Comparison of ENCODE assay signal across 27 cellular contexts in the genomic region with DNA sequence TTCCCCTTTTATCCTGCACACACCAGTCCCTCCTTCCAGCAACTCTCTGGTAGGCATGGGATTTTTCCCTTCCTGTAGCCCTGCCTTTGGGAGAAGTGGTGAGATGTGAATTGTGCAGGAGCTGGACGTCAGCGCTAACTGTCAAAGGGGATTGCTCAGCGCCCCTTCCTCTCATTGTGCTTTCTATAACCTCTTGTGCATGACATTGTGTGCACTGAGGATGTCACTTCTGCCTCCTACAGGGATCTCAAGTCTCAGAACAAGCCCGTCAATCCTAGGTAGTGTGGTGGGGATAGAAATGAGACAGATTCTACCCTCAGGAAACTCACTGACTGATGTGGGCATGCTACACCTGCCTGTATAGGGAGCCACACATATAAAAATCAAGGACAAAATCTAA. TPM values are rescaled to one million over a fixed set of nuclear protein-coding genes. Genes with fewer than 3 reads are reported as not detected.
"Had no signal": no experiment of that assay in that cellular context is flagged by ENCODE, and none has a peak within 500 bp of the region (broad histone marks: within the 10 kb centered on the region; RNA-seq: fewer than 3 reads in every experiment).

No MANE protein-coding gene starts in this region.

- H3K4me3 Mint-ChIP-seq: activated CD4-positive, alpha-beta memory T cell treated with anti-CD3 and anti-CD28 coated beads, Interleukin-2, amount 10 ng/mL, durations not matched to agents 7 days and 5 days; activated naive CD4-positive, alpha-beta T cell treated with anti-CD3 and anti-CD28 coated beads for 36 hours; activated naive CD8-positive, alpha-beta T cell; activated T-helper 17 cell treated with anti-CD3 and anti-CD28 coated beads, Interleukin-2, amount 50 U/mL, for 72 hours; T-helper 17 cell had no signal

- H3K36me3 Mint-ChIP-seq: activated naive CD8-positive, alpha-beta T cell had no signal

- ATAC-seq: activated T-helper 17 cell treated with anti-CD3 and anti-CD28 coated beads, Interleukin-2, amount 50 U/mL, for 72 hours; PC-3; T-helper 17 cell had no signal

- H3K9me3 Mint-ChIP-seq: activated CD4-positive, alpha-beta memory T cell treated with anti-CD3 and anti-CD28 coated beads, Interleukin-2, amount 10 ng/mL, durations not matched to agents 7 days and 5 days; activated naive CD4-positive, alpha-beta T cell treated with anti-CD3 and anti-CD28 coated beads for 36 hours; activated T-helper 17 cell treated with anti-CD3 and anti-CD28 coated beads, Interleukin-2, amount 50 U/mL, for 72 hours had no signal

- H3K4me1 Mint-ChIP-seq: activated T-helper 17 cell treated with anti-CD3 and anti-CD28 coated beads, Interleukin-2, amount 50 U/mL, for 72 hours had no signal

- FAIRE-seq: colon, RCC 7860 had no signal

- DNase-seq: activated CD4-positive, alpha-beta memory T cell treated with anti-CD3 and anti-CD28 coated beads, Interleukin-2, amount 10 ng/mL, durations not matched to agents 7 days and 5 days; activated CD4-positive, alpha-beta T cell treated with anti-CD3 and anti-CD28 coated beads, Interleukin-2, amount 50 U/mL, for 1 hour; activated CD4-positive, CD25-positive, alpha-beta regulatory T cell; activated gamma-delta T cell; activated naive CD4-positive, alpha-beta T cell treated with anti-CD3 and anti-CD28 coated beads for 36 hours; activated T-cell treated with anti-CD3 and anti-CD28 coated beads for 4 hours; activated T-cell treated with anti-CD3 and anti-CD28 coated beads, Interleukin-2, amount 50 U/mL, for 48 hours; cerebellar nuclear complex; Karpas-422; NCI-H1105 treated with DMSO at 0.1 percent for 48 hours; NCI-H1436 treated with DMSO at 0.1 percent for 48 hours; NCI-H187 treated with DMSO at 0.1 percent for 48 hours; NCI-H2081 treated with DMSO at 0.1 percent for 48 hours; NCI-H345; NCI-H510A; NCI-H526 treated with DMSO at 0.1 percent for 48 hours; NCI-H82; NK-92 treated with Interleukin-12 subunit alpha and Interleukin-12 subunit beta, amount 100 ng/mL, for 24 hours; PC-3; SIG-M5; T-helper 17 cell; T-helper 9 cell had no signal

- H3K27ac Mint-ChIP-seq: activated CD4-positive, alpha-beta memory T cell treated with anti-CD3 and anti-CD28 coated beads, Interleukin-2, amount 10 ng/mL, durations not matched to agents 7 days and 5 days; activated naive CD4-positive, alpha-beta T cell treated with anti-CD3 and anti-CD28 coated beads for 36 hours; activated naive CD8-positive, alpha-beta T cell; activated T-helper 17 cell treated with anti-CD3 and anti-CD28 coated beads, Interleukin-2, amount 50 U/mL, for 72 hours; T-helper 17 cell had no signal

RNA-seq across cellular contexts. Expression of a gene that starts 8.7 kb away (rescaled TPM):
- total RNA-seq: activated CD4-positive, alpha-beta memory T cell treated with anti-CD3 and anti-CD28 coated beads, Interleukin-2, amount 10 ng/mL, durations not matched to agents 7 days and 5 days; activated CD8-positive, alpha-beta memory T cell treated with anti-CD3 and anti-CD28 coated beads for 36 hours; activated naive CD4-positive, alpha-beta T cell treated with anti-CD3 and anti-CD28 coated beads for 36 hours; activated T-helper 17 cell treated with anti-CD3 and anti-CD28 coated beads, Interleukin-2, amount 50 U/mL, for 72 hours; PC-3; T-helper 17 cell had no signal
